ENCODE assay signal across 10 cellular contexts in the genomic region with DNA sequence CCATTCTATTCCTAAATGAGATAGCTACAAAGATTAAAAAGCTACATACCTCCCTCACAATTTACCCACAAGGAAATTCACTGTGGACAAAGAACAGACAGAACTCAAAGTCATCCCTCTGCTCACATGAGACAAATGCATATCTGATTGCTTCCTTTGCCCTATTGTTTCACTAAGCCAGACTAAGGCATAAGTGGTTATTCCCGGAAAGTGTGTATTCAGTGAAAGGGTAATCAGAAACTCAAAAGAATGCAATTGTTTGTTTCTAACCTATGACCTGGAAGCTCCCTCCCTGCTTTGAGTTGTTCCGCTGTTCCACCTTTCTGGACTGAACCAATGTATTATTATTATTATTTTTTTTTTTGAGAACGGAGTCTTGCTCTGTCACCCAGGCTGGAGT. TPM values are rescaled to one million over a fixed set of nuclear protein-coding genes. Genes with fewer than 3 reads are reported as not detected.
DNase-seq lines count a peak whose midpoint lies in the region; ATAC-seq, FAIRE-seq and TF ChIP-seq lines count a peak whose summit lies in the region.
"Not testable (repeated sequence)": the region's sequence is repeated elsewhere in the genome, so short reads cannot be mapped to it uniquely, and the experiment has no call there.
"Had no signal": no experiment of that assay in that cellular context is flagged by ENCODE, and none has a peak within 500 bp of the region (broad histone marks: within the 10 kb centered on the region; RNA-seq: fewer than 3 reads in every experiment).

No MANE protein-coding gene starts in this region.

- not testable (repeated sequence) for H3K4me3 ChIP-seq in A673 (ENCODE audit: low read depth, low read length, poor library complexity, severe bottlenecking); IMR-90 (ENCODE audit: insufficient read depth, low read depth, low read length); RWPE2 (ENCODE audit: severe bottlenecking); HepG2 (replicated peaks in 1 of 3; ENCODE audit: insufficient read depth in 1 of 3, low read depth in 2 of 3, low read length in 3 of 3)

- peak; percentile 26 for DNase-seq in A673 (ENCODE audit: low spot score)
- DNase-seq in IMR-90; RWPE2 (ENCODE audit: low spot score); HepG2 (ENCODE audit: low spot score): not testable (repeated sequence)
- DNase-seq in NCI-H2227 (lab: John Stamatoyannopoulos, UW; ENCODE audit: unreplicated experiment): peak; percentile 10
- peak; percentile 54 for DNase-seq in dermis blood vessel endothelial cell

- not testable (repeated sequence) for H3K9me3 ChIP-seq in A673 (ENCODE audit: low read depth, low read length, poor library complexity, severe bottlenecking); RWPE2 (ENCODE audit: severe bottlenecking); HepG2 (ENCODE audit: low read length)
- peaks cover 11% of the 10 kb centered on the region for H3K9me3 ChIP-seq in IMR-90 (ENCODE audit: control insufficient read depth, insufficient read depth, low read length)

- dilution Hi-C loops in IMR-90 (cut with HindIII; ENCODE audit: low sequenced_read_pairs, unreplicated experiment): not testable (repeated sequence)

- not testable (repeated sequence) for H3K27me3 ChIP-seq in A673 (replicated peaks; ENCODE audit: insufficient read depth, low read depth, low read length, poor library complexity); RWPE2 (ENCODE audit: insufficient read depth, poor library complexity, severe bottlenecking)
- peaks cover 35% of the 10 kb centered on the region for H3K27me3 ChIP-seq in IMR-90 (ENCODE audit: control insufficient read depth, insufficient read depth, low read length)
- peaks cover 1 to 16% of the 10 kb centered on the region in 2 experiments; a peak in 2 of 5 replicates for H3K27me3 ChIP-seq in HepG2 (ENCODE audit: control insufficient read depth in 1 of 2, insufficient read depth in 2 of 2, low read length in 2 of 2)

- not testable (repeated sequence) for TF ChIP-seq RAD21 in IMR-90 (IDR thresholded peaks at IDR 0.05; ENCODE audit: low read length); HepG2 (CRISPR knock-in tag; IDR thresholded peaks at IDR 0.05)

- TF ChIP-seq POLR2A in IMR-90 (IDR thresholded peaks at IDR 0.05; ENCODE audit: low read depth, low read length); HepG2 (IDR thresholded peaks at IDR 0.05; ENCODE audit: insufficient read depth in 1 of 2, low read depth in 2 of 2, low read length in 2 of 2): not testable (repeated sequence)

- not testable (repeated sequence) for TF ChIP-seq CTCF in A673 (conservative IDR thresholded peaks at IDR 0.05; ENCODE audit: low read depth, low read length); IMR-90 (conservative IDR thresholded peaks at IDR 0.05; ENCODE audit: low read depth, low read length); RWPE2 (IDR thresholded peaks at IDR 0.05; ENCODE audit: poor library complexity, severe bottlenecking); HepG2 (CRISPR knock-in tag; IDR thresholded peaks at IDR 0.05)

- H4K91ac ChIP-seq in IMR-90 (ENCODE audit: insufficient read depth, low read depth, low read length): not testable (repeated sequence)

- H4K8ac ChIP-seq in IMR-90 (ENCODE audit: low read depth in 2 of 2, low read length in 2 of 2): not testable (repeated sequence)

- H3K23ac ChIP-seq in IMR-90 (ENCODE audit: low read depth, low read length): not testable (repeated sequence)

- not testable (repeated sequence) for H2BK15ac ChIP-seq in IMR-90 (ENCODE audit: low read depth, low read length)

- not testable (repeated sequence) for BruUV-seq in A673 (replicated peaks; lab: Mats Ljungman, UMichigan); IMR-90 (replicated peaks; lab: Mats Ljungman, UMichigan); HepG2 (replicated peaks; lab: Mats Ljungman, UMichigan)

- intact Hi-C loops in A673 (cut with micrococcal nuclease; ENCODE audit: unreplicated experiment); IMR-90 (cut with micrococcal nuclease); HepG2 (cut with micrococcal nuclease; ENCODE audit: unreplicated experiment): not testable (repeated sequence)

- not testable (repeated sequence) for H2AK9ac ChIP-seq in IMR-90 (replicated peaks; ENCODE audit: low read depth, low read length, poor library complexity)

- not testable (repeated sequence) for H3K4me1 ChIP-seq in A673 (ENCODE audit: insufficient read depth, low read length, poor library complexity, severe bottlenecking); IMR-90 (ENCODE audit: control insufficient read depth, insufficient read depth, low read length); RWPE2 (ENCODE audit: insufficient read depth, poor library complexity, severe bottlenecking); HepG2 (ENCODE audit: insufficient read depth, low read length)

- H2BK120ac ChIP-seq in IMR-90 (ENCODE audit: low read depth, low read length): not testable (repeated sequence)

- POLR2A ChIA-PET in A673 (lab: Charles Lee; ENCODE audit: low non-redundant PET); IMR-90 (lab: Charles Lee; ENCODE audit: unreplicated experiment): not testable (repeated sequence)
- POLR2A ChIA-PET in HepG2 (lab: Yijun Ruan, JAX): interaction anchor here (1.3 kb wide), 1 partner anchor 14 kb away, joined by 3 read pairs; a partner anchor contains a TSS

- not testable (repeated sequence) for H3K18ac ChIP-seq in IMR-90 (ENCODE audit: low read depth, low read length)

- H3K4me2 ChIP-seq in IMR-90 (ENCODE audit: low read depth, low read length): not testable (repeated sequence)
- 0 out of 2 replicates have a peak overlapping the region, but pooled peaks have one; percentile 7 for H3K4me2 ChIP-seq in HepG2 (ENCODE audit: low read depth, low read length)

- not testable (repeated sequence) for FAIRE-seq in HepG2 (lab: Jason Lieb, UNC)

- in situ Hi-C loops in IMR-90 (cut with MboI; ENCODE audit: low sequenced_read_pairs); HepG2 (cut with HindIII; ENCODE audit: extremely low pct_ligation_motif_present, low pct_unique_long_range_greater_than_20kb): not testable (repeated sequence)

- H3K14ac ChIP-seq in IMR-90 (replicated peaks; ENCODE audit: low read depth, low read length): not testable (repeated sequence)

- H3K9ac ChIP-seq in IMR-90 (ENCODE audit: low read depth, low read length); HepG2 (ENCODE audit: insufficient read depth, low read depth, low read length): not testable (repeated sequence)

- H4K20me1 ChIP-seq in IMR-90 (ENCODE audit: insufficient read depth, low read length); HepG2 (ENCODE audit: insufficient read depth, low read length): not testable (repeated sequence)

- not testable (repeated sequence) for H3K4ac ChIP-seq in IMR-90 (ENCODE audit: low read depth, low read length)

- 0 out of 2 replicates have a peak overlapping the region, but pooled peaks have one; percentile 6 for H3K56ac ChIP-seq in IMR-90 (ENCODE audit: extremely low read depth, insufficient read depth, low read length)

- H2AK5ac ChIP-seq in IMR-90 (ENCODE audit: low read depth, low read length): not testable (repeated sequence)

- H3K36me3 ChIP-seq in A673 (ENCODE audit: insufficient read depth, low read length, poor library complexity, severe bottlenecking); IMR-90 (ENCODE audit: control insufficient read depth, insufficient read depth, low read length); RWPE2 (ENCODE audit: low read depth); HepG2 (replicated peaks in 1 of 2; ENCODE audit: control insufficient read depth in 1 of 2, insufficient read depth in 2 of 2, low read length in 2 of 2): not testable (repeated sequence)

- H3K79me2 ChIP-seq in HepG2 (ENCODE audit: insufficient read depth, low read length): not testable (repeated sequence)

- not testable (repeated sequence) for H2AFZ ChIP-seq in IMR-90 (replicated peaks; ENCODE audit: low read length, poor library complexity); HepG2 (ENCODE audit: low read length)

- not testable (repeated sequence) for H2BK20ac ChIP-seq in IMR-90 (ENCODE audit: low read depth, low read length)

- not testable (repeated sequence) for ATAC-seq in IMR-90 (ENCODE audit: low read depth); RWPE2 (ENCODE audit: low read depth); HepG2

- not testable (repeated sequence) for H3K27ac ChIP-seq in A673 (ENCODE audit: low read depth, low read length, poor library complexity, severe bottlenecking); IMR-90 (ENCODE audit: insufficient read depth, low read length); HepG2 (ENCODE audit: extremely low read length, insufficient read depth, low read length)
- peak overlapping the region; percentile 24 for H3K27ac ChIP-seq in RWPE2 (ENCODE audit: poor library complexity, severe bottlenecking)

- H2BK5ac ChIP-seq in IMR-90 (ENCODE audit: low read depth, low read length, poor library complexity, severe bottlenecking): not testable (repeated sequence)

- TF ChIP-seq EP300 in HepG2 (IDR thresholded peaks at IDR 0.05; ENCODE audit: low read depth in 2 of 2, low read length in 2 of 2); HepG2 (CRISPR knock-in tag; IDR thresholded peaks at IDR 0.05; ENCODE audit: borderline replicate concordance): not testable (repeated sequence)

- H4K5ac ChIP-seq in IMR-90 (ENCODE audit: low read depth, low read length): not testable (repeated sequence)

- H3K79me1 ChIP-seq in IMR-90 (ENCODE audit: low read depth in 1 of 2, low read length in 2 of 2): not testable (repeated sequence)

- no CpG with 5 or more reads among the region's 3 CpGs for WGBS in IMR-90 (ENCODE audit: extremely low coverage in 2 of 2, insufficient read length in 1 of 2), 2 experiments
- 16% methylated on average over 3 of the region's 3 CpGs for WGBS in HepG2 (ENCODE audit: low lambda C conversion rate)

- not testable (repeated sequence) for H3K9me1 ChIP-seq in IMR-90 (ENCODE audit: insufficient read depth, low read length)

- CTCF ChIA-PET in A673 (lab: Charles Lee); HepG2 (lab: Yijun Ruan, JAX; ENCODE audit: low intra/inter-chr PET ratio, low total read pairs): not testable (repeated sequence)
- CTCF ChIA-PET in IMR-90 (lab: Yijun Ruan, JAX): interaction anchor here (0.6 kb wide), 1 partner anchor 353 kb away, joined by 3 read pairs; no protein-coding TSS in a partner anchor

RNA-seq across cellular contexts. Expression of a gene that starts 10.9 kb away (rescaled TPM):
- not detected in 2 replicates for total RNA-seq in A673 (2021)
- not detected in 2 replicates for total RNA-seq in IMR-90 (2012; rRNA removed)
- polyA plus RNA-seq in IMR-90 (2012; rRNA removed): not detected in 2 replicates
- polyA plus RNA-seq in IMR-90 (2012; cell fraction: cytosol; rRNA removed): not detected in 2 replicates
- polyA plus RNA-seq in IMR-90 (2012; cell fraction: nucleus; rRNA removed; ENCODE audit: low replicate concordance): not detected in 2 replicates
- not detected in 2 replicates for total RNA-seq in dermis blood vessel endothelial cell
- not detected in 2 replicates for total RNA-seq in HepG2 (2016; rRNA removed; fragmentation: Illumina TruSeq; extraction: Trizol)
- total RNA-seq in HepG2 (2016; cell fraction: cytosol; rRNA removed; fragmentation: Illumina TruSeq; extraction: Trizol; ENCODE audit: low read depth): not detected in 2 replicates
- not detected in 2 replicates for total RNA-seq in HepG2 (2016; cell fraction: insoluble cytoplasmic fraction; rRNA removed; fragmentation: Illumina TruSeq; extraction: Trizol)
- total RNA-seq in HepG2 (2016; cell fraction: membrane; rRNA removed; fragmentation: Illumina TruSeq; extraction: Trizol): not detected in 2 replicates
- total RNA-seq in HepG2 (2016; cell fraction: nucleus; rRNA removed; fragmentation: Illumina TruSeq; extraction: Trizol): not detected in 2 replicates
- polyA plus RNA-seq in HepG2 (2011; rRNA removed): not detected in 2 replicates
- polyA plus RNA-seq in HepG2 (2011; cell fraction: cytosol; rRNA removed): not detected in 2 replicates
- not detected in 2 replicates for polyA plus RNA-seq in HepG2 (2011; cell fraction: nucleus; rRNA removed)
- not detected in 2 replicates for polyA plus RNA-seq in HepG2 (2012)
- polyA plus RNA-seq in HepG2 (2016; cell fraction: cytosol; fragmentation: Illumina TruSeq; extraction: Trizol; ENCODE audit: low read depth): not detected in 2 replicates
- polyA plus RNA-seq in HepG2 (2016; cell fraction: insoluble cytoplasmic fraction; fragmentation: Illumina TruSeq; extraction: Trizol; ENCODE audit: low read depth): not detected in 2 replicates
- polyA plus RNA-seq in HepG2 (2016; cell fraction: membrane; fragmentation: Illumina TruSeq; extraction: Trizol; ENCODE audit: low read depth): not detected in 2 replicates
- not detected in 2 replicates for polyA plus RNA-seq in HepG2 (2016; cell fraction: nucleus; fragmentation: Illumina TruSeq; extraction: Trizol; ENCODE audit: insufficient read depth, low read depth)
- not detected in 2 replicates for polyA minus RNA-seq in HepG2 (2011; rRNA and poly(A)+ RNA removed; ENCODE audit: low replicate concordance)
- polyA minus RNA-seq in HepG2 (2011; cell fraction: cytosol; rRNA and poly(A)+ RNA removed): not detected in 2 replicates
- not detected in 2 replicates for polyA minus RNA-seq in HepG2 (2011; cell fraction: nucleus; rRNA and poly(A)+ RNA removed)
- total RNA-seq: CD4-positive, alpha-beta T cell; CD8-positive, alpha-beta memory T cell; HFFc6 had no signal
- polyA plus RNA-seq: CD14-positive monocyte; CD8-positive, alpha-beta memory T cell had no signal

RNA-seq across cellular contexts. Expression of a gene that starts 14.5 kb away (rescaled TPM):
- total RNA-seq in A673 (2021) (201 and 224 TPM in 2 replicates), IMR-90 (2012; rRNA removed) (104 and 148 TPM in 2 replicates), dermis blood vessel endothelial cell (108 and 119 TPM in 2 replicates), HepG2 (2016; rRNA removed; fragmentation: Illumina TruSeq; extraction: Trizol) (173 and 204 TPM in 2 replicates)
- polyA plus RNA-seq in IMR-90 (2012; rRNA removed) (54.9 and 58.7 TPM in 2 replicates), HepG2 (2011; rRNA removed) (71.8 and 81.3 TPM in 2 replicates)
- 41.1 and 81.9 TPM in 2 replicates for polyA plus RNA-seq in IMR-90 (2012; cell fraction: cytosol; rRNA removed)
- 37.7 and 93.7 TPM in 2 replicates for polyA plus RNA-seq in IMR-90 (2012; cell fraction: nucleus; rRNA removed; ENCODE audit: low replicate concordance)
- 37.4 and 41.2 TPM in 2 replicates for total RNA-seq in HepG2 (2016; cell fraction: cytosol; rRNA removed; fragmentation: Illumina TruSeq; extraction: Trizol; ENCODE audit: low read depth)
- total RNA-seq in HepG2 (2016; cell fraction: insoluble cytoplasmic fraction; rRNA removed; fragmentation: Illumina TruSeq; extraction: Trizol): 163 and 183 TPM in 2 replicates
- 63.6 and 67.4 TPM in 2 replicates for total RNA-seq in HepG2 (2016; cell fraction: membrane; rRNA removed; fragmentation: Illumina TruSeq; extraction: Trizol)
- total RNA-seq in HepG2 (2016; cell fraction: nucleus; rRNA removed; fragmentation: Illumina TruSeq; extraction: Trizol): 88.0 and 101 TPM in 2 replicates
- polyA plus RNA-seq in HepG2 (2011; cell fraction: cytosol; rRNA removed): 79.1 and 88.1 TPM in 2 replicates
- 76.8 and 77.0 TPM in 2 replicates for polyA plus RNA-seq in HepG2 (2011; cell fraction: nucleus; rRNA removed)
- polyA plus RNA-seq in HepG2 (2012): 55.3 and 71.8 TPM in 2 replicates
- polyA plus RNA-seq in HepG2 (2016; cell fraction: cytosol; fragmentation: Illumina TruSeq; extraction: Trizol; ENCODE audit: low read depth): 14.2 and 15.7 TPM in 2 replicates
- polyA plus RNA-seq in HepG2 (2016; cell fraction: insoluble cytoplasmic fraction; fragmentation: Illumina TruSeq; extraction: Trizol; ENCODE audit: low read depth): 163 and 165 TPM in 2 replicates
- 27.3 and 35.0 TPM in 2 replicates for polyA plus RNA-seq in HepG2 (2016; cell fraction: membrane; fragmentation: Illumina TruSeq; extraction: Trizol; ENCODE audit: low read depth)
- polyA plus RNA-seq in HepG2 (2016; cell fraction: nucleus; fragmentation: Illumina TruSeq; extraction: Trizol; ENCODE audit: insufficient read depth, low read depth): 123 and 125 TPM in 2 replicates
- 135 and 154 TPM in 2 replicates for polyA minus RNA-seq in HepG2 (2011; rRNA and poly(A)+ RNA removed; ENCODE audit: low replicate concordance)
- polyA minus RNA-seq in HepG2 (2011; cell fraction: cytosol; rRNA and poly(A)+ RNA removed): 42.9 and 46.2 TPM in 2 replicates
- 52.4 and 57.6 TPM in 2 replicates for polyA minus RNA-seq in HepG2 (2011; cell fraction: nucleus; rRNA and poly(A)+ RNA removed)

RNA-seq across cellular contexts. Expression of a gene that starts 32.1 kb away (rescaled TPM):
- total RNA-seq in A673 (2021) (0.24 TPM in 1 of 2 replicates, not detected in the other), IMR-90 (2012; rRNA removed) (not detected in 2 replicates), dermis blood vessel endothelial cell (not detected in 2 replicates), HepG2 (2016; rRNA removed; fragmentation: Illumina TruSeq; extraction: Trizol) (0.90 and 1.3 TPM in 2 replicates)
- polyA plus RNA-seq in IMR-90 (2012; rRNA removed) (not detected in 2 replicates), HepG2 (2011; rRNA removed) (0.12 and 0.37 TPM in 2 replicates)
- polyA plus RNA-seq in IMR-90 (2012; cell fraction: cytosol; rRNA removed): not detected in 2 replicates
- polyA plus RNA-seq in IMR-90 (2012; cell fraction: nucleus; rRNA removed; ENCODE audit: low replicate concordance): not detected in 2 replicates
- total RNA-seq in HepG2 (2016; cell fraction: cytosol; rRNA removed; fragmentation: Illumina TruSeq; extraction: Trizol; ENCODE audit: low read depth): not detected in 2 replicates
- total RNA-seq in HepG2 (2016; cell fraction: insoluble cytoplasmic fraction; rRNA removed; fragmentation: Illumina TruSeq; extraction: Trizol): 0.76 and 1.6 TPM in 2 replicates
- total RNA-seq in HepG2 (2016; cell fraction: membrane; rRNA removed; fragmentation: Illumina TruSeq; extraction: Trizol): 0.34 and 0.48 TPM in 2 replicates
- 0.94 and 1.2 TPM in 2 replicates for total RNA-seq in HepG2 (2016; cell fraction: nucleus; rRNA removed; fragmentation: Illumina TruSeq; extraction: Trizol)
- 0.21 and 0.29 TPM in 2 replicates for polyA plus RNA-seq in HepG2 (2011; cell fraction: cytosol; rRNA removed)
- polyA plus RNA-seq in HepG2 (2011; cell fraction: nucleus; rRNA removed): 1.2 and 1.4 TPM in 2 replicates
- polyA plus RNA-seq in HepG2 (2012): 0.13 and 0.38 TPM in 2 replicates
- polyA plus RNA-seq in HepG2 (2016; cell fraction: cytosol; fragmentation: Illumina TruSeq; extraction: Trizol; ENCODE audit: low read depth): not detected in 2 replicates
- polyA plus RNA-seq in HepG2 (2016; cell fraction: insoluble cytoplasmic fraction; fragmentation: Illumina TruSeq; extraction: Trizol; ENCODE audit: low read depth): 0.60 and 0.66 TPM in 2 replicates
- polyA plus RNA-seq in HepG2 (2016; cell fraction: membrane; fragmentation: Illumina TruSeq; extraction: Trizol; ENCODE audit: low read depth): 0.13 and 0.24 TPM in 2 replicates
- polyA plus RNA-seq in HepG2 (2016; cell fraction: nucleus; fragmentation: Illumina TruSeq; extraction: Trizol; ENCODE audit: insufficient read depth, low read depth): 0.77 and 0.93 TPM in 2 replicates
- polyA minus RNA-seq in HepG2 (2011; rRNA and poly(A)+ RNA removed; ENCODE audit: low replicate concordance): 1.2 TPM in 1 of 2 replicates, not detected in the other
- 0.49 TPM in 1 of 2 replicates, not detected in the other for polyA minus RNA-seq in HepG2 (2011; cell fraction: cytosol; rRNA and poly(A)+ RNA removed)
- not detected in 2 replicates for polyA minus RNA-seq in HepG2 (2011; cell fraction: nucleus; rRNA and poly(A)+ RNA removed)
- total RNA-seq: CD4-positive, alpha-beta T cell; CD8-positive, alpha-beta memory T cell; HFFc6 had no signal
- polyA plus RNA-seq: CD14-positive monocyte; CD8-positive, alpha-beta memory T cell had no signal
